ENCODE assay signal across 1 cellular context in genomic region chr17:80457236-80457856, GRCh38.
TF ChIP-seq lines count a peak whose summit lies in the region.

No MANE protein-coding gene starts in this region.

TF ChIP-seq in K562, 482 proteins besides CTCF, POLR2A, EP300 and RAD21 (continued from another document and continues in another):
- no peak for TF ChIP-seq BCLAF1 (IDR thresholded peaks at IDR 0.05; ENCODE audit: borderline replicate concordance in 1 of 2, control insufficient read depth in 1 of 2, low read depth in 2 of 2, low read length in 1 of 2)
- TF ChIP-seq E2F1 (CRISPR knock-in tag; IDR thresholded peaks at IDR 0.05) = no peak
- no peak for TF ChIP-seq CHD1 (IDR thresholded peaks at IDR 0.05; ENCODE audit: low read length)
- TF ChIP-seq ATF3 (IDR thresholded peaks at IDR 0.05) = peak; percentile 69
- TF ChIP-seq ATF3 (CRISPR knock-in tag; conservative IDR thresholded peaks at IDR 0.05) = no peak
- TF ChIP-seq U2AF1 (optimal IDR thresholded peaks at IDR 0.05; ENCODE audit: low read depth, low read length) = no peak
- no peak for TF ChIP-seq ZNF24 (IDR thresholded peaks at IDR 0.05)
- TF ChIP-seq TCF15 (CRISPR knock-in tag; IDR thresholded peaks at IDR 0.05) = no peak
- TF ChIP-seq RAD51 (IDR thresholded peaks at IDR 0.05; ENCODE audit: borderline replicate concordance, low read depth) = peak; percentile 27; the same call in 1 of the 2 replicates
- no peak for TF ChIP-seq THRB (CRISPR knock-in tag; conservative IDR thresholded peaks at IDR 0.05)
- no peak for TF ChIP-seq CBX8 (IDR thresholded peaks at IDR 0.05; ENCODE audit: borderline replicate concordance, extremely low read depth, low read depth, low read length, poor library complexity, severe bottlenecking)
- TF ChIP-seq THAP7 (CRISPR knock-in tag; IDR thresholded peaks at IDR 0.05) = no peak
- peak; percentile 38; the same call in 1 of the 2 replicates for TF ChIP-seq GABPB1 (CRISPR knock-in tag; IDR thresholded peaks at IDR 0.05)
- TF ChIP-seq NR2C1 (IDR thresholded peaks at IDR 0.05) = no peak
- no peak for TF ChIP-seq NR2C1 (tag; IDR thresholded peaks at IDR 0.05)
- TF ChIP-seq TFAM (CRISPR knock-in tag; conservative IDR thresholded peaks at IDR 0.05) = no peak
- TF ChIP-seq TOE1 (IDR thresholded peaks at IDR 0.05; ENCODE audit: borderline replicate concordance) = 0 out of 2 replicates have a peak, but pooled peaks have one; percentile 32
- TF ChIP-seq TOE1 (CRISPR knock-in tag; IDR thresholded peaks at IDR 0.05; ENCODE audit: borderline replicate concordance, low read depth) = no peak
- peak; percentile 36; the same call in 1 of the 2 replicates for TF ChIP-seq MTA2 (IDR thresholded peaks at IDR 0.05; ENCODE audit: low read depth)
- no peak for TF ChIP-seq CTBP1 (IDR thresholded peaks at IDR 0.05; ENCODE audit: borderline replicate concordance)
- no peak for TF ChIP-seq ZNF449 (CRISPR knock-in tag; IDR thresholded peaks at IDR 0.05)
- no peak for TF ChIP-seq FOXJ3 (CRISPR knock-in tag; IDR thresholded peaks at IDR 0.05)
- TF ChIP-seq POLR2AphosphoS5 (IDR thresholded peaks at IDR 0.05; ENCODE audit: control insufficient read depth, insufficient read depth, low read depth, low read length) = no peak
- no peak for TF ChIP-seq ZNF239 (CRISPR knock-in tag; IDR thresholded peaks at IDR 0.05)
- no peak for TF ChIP-seq BRCA1 (IDR thresholded peaks at IDR 0.05)
- no peak for TF ChIP-seq BRCA1 (CRISPR knock-in tag; IDR thresholded peaks at IDR 0.05)
- TF ChIP-seq FOSL1 (tag; conservative IDR thresholded peaks at IDR 0.05) = peak; percentile 70
- 0 out of 2 replicates have a peak, but pooled peaks have one; percentile 20 for TF ChIP-seq ETS1 (conservative IDR thresholded peaks at IDR 0.05; ENCODE audit: control insufficient read depth, low read depth, low read length)
- TF ChIP-seq ZNF175 (CRISPR knock-in tag; IDR thresholded peaks at IDR 0.05; ENCODE audit: low read depth) = no peak
- no peak for TF ChIP-seq RFX1 (IDR thresholded peaks at IDR 0.05)
- peak; percentile 35 for TF ChIP-seq MAX (CRISPR knock-in tag; IDR thresholded peaks at IDR 0.05)
- no peak for TF ChIP-seq POLR3G (IDR thresholded peaks at IDR 0.05; ENCODE audit: extremely low read depth, insufficient read length, insufficient replicate concordance)
- no peak for TF ChIP-seq DDX20 (tag; IDR thresholded peaks at IDR 0.05; ENCODE audit: low read depth)
- no peak for TF ChIP-seq NELFE (IDR thresholded peaks at IDR 0.05; ENCODE audit: insufficient read depth, insufficient read length)
- no peak for TF ChIP-seq E2F5 (CRISPR knock-in tag; IDR thresholded peaks at IDR 0.05)
- no peak for TF ChIP-seq ZKSCAN1 (IDR thresholded peaks at IDR 0.05; ENCODE audit: low read depth, low read length)
- no peak for TF ChIP-seq ZNF121 (CRISPR knock-in tag; conservative IDR thresholded peaks at IDR 0.05)
- TF ChIP-seq BRD4 (IDR thresholded peaks at IDR 0.05) = no peak
- TF ChIP-seq CHD4 (IDR thresholded peaks at IDR 0.05; ENCODE audit: insufficient read depth, insufficient replicate concordance, low read depth, low read length, poor library complexity, severe bottlenecking) = no peak
- TF ChIP-seq ARID3B (CRISPR knock-in tag; IDR thresholded peaks at IDR 0.05; ENCODE audit: borderline replicate concordance) = no peak
- no peak for TF ChIP-seq BRF1 (IDR thresholded peaks at IDR 0.05; ENCODE audit: borderline replicate concordance, extremely low read depth, insufficient read length)
- no peak for TF ChIP-seq ZNF384 (IDR thresholded peaks at IDR 0.05; ENCODE audit: low read depth, low read length)
- TF ChIP-seq AFF1 (IDR thresholded peaks at IDR 0.05; ENCODE audit: low read depth in 1 of 2, partially characterized antibody in 2 of 2) = no peak
- TF ChIP-seq ZBTB34 (CRISPR knock-in tag; IDR thresholded peaks at IDR 0.05) = no peak
- TF ChIP-seq ZNF766 (CRISPR knock-in tag; conservative IDR thresholded peaks at IDR 0.05) = no peak
